Comparison of ENCODE assay signal across 16 cellular contexts in genomic region chr4:170675568-170676262, GRCh38.
DNase-seq lines count a peak whose midpoint lies in the region; ATAC-seq and TF ChIP-seq lines count a peak whose summit lies in the region.
"Had no signal": no experiment of that assay in that cellular context is flagged by ENCODE, and none has a peak within 500 bp of the region (broad histone marks: within the 10 kb centered on the region; RNA-seq: fewer than 3 reads in every experiment).

No MANE protein-coding gene starts in this region.

- DNase-seq in epithelial cell of esophagus (ENCODE audit: low read depth) (peak; percentile 28), endothelial cell (ENCODE audit: low spot score) (no peak), cardiac septum (ENCODE audit: low spot score) (no peak), dermis blood vessel endothelial cell (no peak), esophagus squamous epithelium (lab: John Stamatoyannopoulos, UW) (no peak)
- DNase-seq: activated CD4-positive, alpha-beta memory T cell treated with anti-CD3 and anti-CD28 coated beads for 36 hours; NCI-H2107; ovary; PC-9; stimulated activated CD4-positive, alpha-beta T cell treated with anti-CD3 and anti-CD28 coated beads, Interleukin-1b, Interleukin-23, amount 100 ng/mL, for 48 hours; T-helper 17 cell had no signal

- H3K4me1 Mint-ChIP-seq in endothelial cell (ENCODE audit: unreplicated experiment): peaks cover 12% of the 10 kb centered on the region
- H3K4me1 Mint-ChIP-seq: T-helper 17 cell had no signal

- 43 to 64% methylated on average over 2 of the region's 2 CpGs for WGBS in esophagus squamous epithelium, 2 donors

- no peak overlapping the region for H3K4me3 Mint-ChIP-seq in endothelial cell (ENCODE audit: unreplicated experiment)
- H3K4me3 Mint-ChIP-seq: activated CD4-positive, alpha-beta memory T cell treated with anti-CD3 and anti-CD28 coated beads for 36 hours; activated naive CD8-positive, alpha-beta T cell; T-helper 17 cell had no signal

- H3K27ac Mint-ChIP-seq in endothelial cell (ENCODE audit: unreplicated experiment): no peak overlapping the region
- H3K27ac Mint-ChIP-seq: activated CD4-positive, alpha-beta memory T cell treated with anti-CD3 and anti-CD28 coated beads for 36 hours; activated naive CD8-positive, alpha-beta T cell; T-helper 17 cell had no signal

- H3K4me3 ChIP-seq in epithelial cell of esophagus (ENCODE audit: low read length) (no peak overlapping the region), esophagus squamous epithelium (no peak overlapping the region)
- H3K4me3 ChIP-seq: lung, ovary, PC-9 had no signal

- intact Hi-C loops in cardiac septum (cut with DNase I) (no loop called here), esophagus squamous epithelium (cut with DNase I) (no loop called here)

- ATAC-seq in GM18502 (IDR thresholded peaks at IDR 0.05; ENCODE audit: poor library complexity, unreplicated experiment) (peak; percentile 72), GM21723 (IDR thresholded peaks at IDR 0.05; ENCODE audit: unreplicated experiment) (peak; percentile 58), HG03565 (IDR thresholded peaks at IDR 0.05; ENCODE audit: unreplicated experiment) (peak; percentile 38)
- ATAC-seq: T-helper 17 cell had no signal

- H3K27me3 Mint-ChIP-seq in endothelial cell (ENCODE audit: unreplicated experiment): peaks cover 5% of the 10 kb centered on the region
- H3K27me3 Mint-ChIP-seq: activated CD4-positive, alpha-beta memory T cell treated with anti-CD3 and anti-CD28 coated beads for 36 hours; activated naive CD8-positive, alpha-beta T cell; T-helper 17 cell had no signal

- H3K9me3 ChIP-seq in esophagus squamous epithelium: no peaks in the 10 kb centered on the region
- H3K9me3 ChIP-seq: ovary had no signal

- H3K9me3 Mint-ChIP-seq in endothelial cell (ENCODE audit: unreplicated experiment): peaks cover 7% of the 10 kb centered on the region

- H3K4me1 ChIP-seq in esophagus squamous epithelium: no peaks in the 10 kb centered on the region

- H3K36me3 ChIP-seq in esophagus squamous epithelium: no peaks in the 10 kb centered on the region
- H3K36me3 ChIP-seq: ovary had no signal

- no peak for TF ChIP-seq POLR2A in esophagus squamous epithelium (IDR thresholded peaks at IDR 0.05)

- H3K36me3 Mint-ChIP-seq in endothelial cell (ENCODE audit: low read depth, unreplicated experiment): peaks cover 3% of the 10 kb centered on the region
- H3K36me3 Mint-ChIP-seq: activated CD4-positive, alpha-beta memory T cell treated with anti-CD3 and anti-CD28 coated beads for 36 hours; activated naive CD8-positive, alpha-beta T cell had no signal

- no peak overlapping the region for H3K27ac ChIP-seq in esophagus squamous epithelium
- H3K27ac ChIP-seq: ovary, PC-9 had no signal

- no peaks in the 10 kb centered on the region for H3K27me3 ChIP-seq in esophagus squamous epithelium
- H3K27me3 ChIP-seq: ovary had no signal

- no peak for TF ChIP-seq CTCF in epithelial cell of esophagus (IDR thresholded peaks at IDR 0.05; ENCODE audit: insufficient read depth, low read depth, low read length, missing control alignments)
- no peak for TF ChIP-seq CTCF in endothelial cell (IDR thresholded peaks at IDR 0.05; ENCODE audit: unreplicated experiment)
- TF ChIP-seq CTCF in esophagus squamous epithelium (IDR thresholded peaks at IDR 0.05): no peak
